10 cellular contexts compared by ENCODE assay signal in genomic region chr12:80260269-80260668, GRCh38.
"Had no signal": no experiment of that assay in that cellular context is flagged by ENCODE, and none has a peak within 500 bp of the region (broad histone marks: within the 10 kb centered on the region; RNA-seq: fewer than 3 reads in every experiment).

No MANE protein-coding gene starts in this region.

- DNase-seq: H9, HCEC 1CT, HFFc6, IMR-90, KG1 had no signal

- ATAC-seq: GM23338, K562 had no signal

- FAIRE-seq: H1, H54, HTR-8/SVneo, K562 had no signal

- H3K4me2 ChIP-seq: GM23338 had no signal

- H3K4me3 ChIP-seq: GM23338, K562 had no signal
